In genomic region chr12:112124918-112125249, GRCh38 we compare ENCODE assay signal across 1 cellular context.
TF ChIP-seq lines count a peak whose summit lies in the region.

No MANE protein-coding gene starts in this region.

TF ChIP-seq in HepG2, 621 proteins besides CTCF, POLR2A, EP300 and RAD21:
- no peak for TF ChIP-seq ZNF670 (CRISPR knock-in tag; IDR thresholded peaks at IDR 0.05; ENCODE audit: borderline replicate concordance)
- no peak for TF ChIP-seq ATF2 (CRISPR knock-in tag; IDR thresholded peaks at IDR 0.05)
- no peak for TF ChIP-seq GATA4 (IDR thresholded peaks at IDR 0.05; ENCODE audit: borderline replicate concordance, low read depth)
- TF ChIP-seq ZNF782 (CRISPR knock-in tag; IDR thresholded peaks at IDR 0.05; ENCODE audit: borderline replicate concordance), result no peak
- 0 out of 2 replicates have a peak, but pooled peaks have one; percentile 20 for TF ChIP-seq HOXA9 (CRISPR knock-in tag; IDR thresholded peaks at IDR 0.05; ENCODE audit: borderline replicate concordance)
